14 cellular contexts compared by ENCODE assay signal in genomic region chr4:55609393-55609821, GRCh38. TPM values are rescaled to one million over a fixed set of nuclear protein-coding genes. Genes with fewer than 3 reads are reported as not detected.
DNase-seq lines count a peak whose midpoint lies in the region; ATAC-seq, FAIRE-seq and TF ChIP-seq lines count a peak whose summit lies in the region.
"Had no signal": no experiment of that assay in that cellular context is flagged by ENCODE, and none has a peak within 500 bp of the region (broad histone marks: within the 10 kb centered on the region; RNA-seq: fewer than 3 reads in every experiment).

No MANE protein-coding gene starts in this region.

- H4K20me1 ChIP-seq in K562 (replicated peaks; ENCODE audit: control insufficient read depth, insufficient read depth, low read length): no peaks in the 10 kb centered on the region

- BruUV-seq in K562 (replicated peaks; lab: Mats Ljungman, UMichigan): no TSS peak

- no peak for FAIRE-seq in K562 (lab: Jason Lieb, UNC)
- FAIRE-seq: G401.6 had no signal

- CTCF ChIA-PET in CD4-positive, alpha-beta memory T cell (lab: Charles Lee; ENCODE audit: partially characterized antibody): no interaction called here
- CTCF ChIA-PET in K562 (lab: Yijun Ruan, JAX; ENCODE audit: low intra/inter-chr PET ratio): no interaction called here

- no peak for ATAC-seq in K562
- no peak for ATAC-seq in GM19455 (IDR thresholded peaks at IDR 0.05; ENCODE audit: unreplicated experiment)
- ATAC-seq in HG03045 (IDR thresholded peaks at IDR 0.05; ENCODE audit: unreplicated experiment): no peak
- ATAC-seq: natural killer cell treated with Interleukin-12 subunit alpha and Interleukin-12 subunit beta and Interleukin-15 and Interleukin-18, amount 100 ng/mL, for 72 hours had no signal

- DNase-seq in CD4-positive, alpha-beta memory T cell: peak in 3 of 5 donors; percentile 6 to 11 (median 8)
- no peak for DNase-seq in K562 (ENCODE audit: extremely low read depth in 1 of 4, low spot score in 3 of 4)
- no peak for DNase-seq in nephron progenitor cell
- no peak for DNase-seq in SW480 (ENCODE audit: low spot score)
- no peak for DNase-seq in stimulated activated naive CD4-positive, alpha-beta T cell treated with Interleukin-2 at 50 U/mL for 16 hours (lab: John Stamatoyannopoulos, UW)
- DNase-seq: activated CD4-positive, alpha-beta T cell treated with anti-CD3 and anti-CD28 coated beads, Interleukin-2, amount 10 ng/mL, durations not matched to agents 24 days and 14 days; caudate nucleus; immature natural killer cell had no signal

- TF ChIP-seq RAD21 in Ishikawa (IDR thresholded peaks at IDR 0.05; ENCODE audit: low read depth) (no peak), K562 (CRISPR knock-in tag; conservative IDR thresholded peaks at IDR 0.05 in 1 of 2, IDR thresholded peaks at IDR 0.05 in 1 of 2) (no peak)

- no peaks in the 10 kb centered on the region for H3K36me3 ChIP-seq in CD4-positive, alpha-beta memory T cell (ENCODE audit: insufficient read depth, low read length)
- peaks cover 93% of the 10 kb centered on the region for H3K36me3 ChIP-seq in K562 (ENCODE audit: control insufficient read depth, insufficient read depth, low read length)

- TF ChIP-seq EP300 in Ishikawa (IDR thresholded peaks at IDR 0.05; ENCODE audit: borderline replicate concordance) (peak; percentile 47), K562 (IDR thresholded peaks at IDR 0.05; ENCODE audit: low read length) (no peak)

- peak overlapping the region in 7 of 8 donors; percentile 1 to 84 (median 35) for H3K4me3 Mint-ChIP-seq in CD4-positive, alpha-beta memory T cell
- H3K4me3 Mint-ChIP-seq in nephron progenitor cell: no peak overlapping the region
- H3K4me3 Mint-ChIP-seq: activated CD4-positive, alpha-beta T cell treated with anti-CD3 and anti-CD28 coated beads, Interleukin-2, amount 10 ng/mL, durations not matched to agents 24 days and 14 days; immature natural killer cell; natural killer cell treated with Interleukin-12 subunit alpha and Interleukin-12 subunit beta and Interleukin-15 and Interleukin-18, amount 100 ng/mL, for 72 hours had no signal

- H3K4me3 ChIP-seq in CD4-positive, alpha-beta memory T cell (ENCODE audit: low read length in 2 of 2): no peak overlapping the region
- H3K4me3 ChIP-seq in K562: no peak overlapping the region

- H3K4me2 ChIP-seq in K562 (ENCODE audit: insufficient read depth, low read length): no peak overlapping the region

- H3K9me1 ChIP-seq in K562 (ENCODE audit: control insufficient read depth, insufficient read depth, low read length): no peaks in the 10 kb centered on the region

- 87% methylated on average over 6 of the region's 6 CpGs for WGBS in K562 (ENCODE audit: insufficient coverage, low coverage, missing lambda C conversion rate)

- no peaks in the 10 kb centered on the region for H3K36me3 Mint-ChIP-seq in CD4-positive, alpha-beta memory T cell
- peaks cover 7% of the 10 kb centered on the region for H3K36me3 Mint-ChIP-seq in nephron progenitor cell (ENCODE audit: low read depth)
- H3K36me3 Mint-ChIP-seq: immature natural killer cell; natural killer cell treated with Interleukin-12 subunit alpha and Interleukin-12 subunit beta and Interleukin-15 and Interleukin-18, amount 100 ng/mL, for 72 hours had no signal

- intact Hi-C loops in CD4-positive, alpha-beta memory T cell (cut with micrococcal nuclease): no loop called here
- intact Hi-C loops in K562 (cut with micrococcal nuclease): no loop called here

- H3K27me3 ChIP-seq in CD4-positive, alpha-beta memory T cell (ENCODE audit: insufficient read depth, low read length): no peaks in the 10 kb centered on the region
- no peaks in the 10 kb centered on the region for H3K27me3 ChIP-seq in K562 (ENCODE audit: control insufficient read depth in 2 of 2, insufficient read depth in 2 of 2, low read length in 2 of 2)

- H2AFZ ChIP-seq in K562 (ENCODE audit: low read depth, low read length): no peak overlapping the region

- H3K9me3 ChIP-seq in CD4-positive, alpha-beta memory T cell (ENCODE audit: control insufficient read depth in 1 of 2, low read length in 2 of 2): no peaks in the 10 kb centered on the region
- no peaks in the 10 kb centered on the region for H3K9me3 ChIP-seq in K562 (replicated peaks; ENCODE audit: control insufficient read depth, insufficient read depth, low read depth, low read length)

- H3K27ac Mint-ChIP-seq in CD4-positive, alpha-beta memory T cell: peak overlapping the region in 4 of 7 donors; percentile 25 to 68 (median 46)
- peak overlapping the region; percentile 93 for H3K27ac Mint-ChIP-seq in nephron progenitor cell
- H3K27ac Mint-ChIP-seq: activated CD4-positive, alpha-beta T cell treated with anti-CD3 and anti-CD28 coated beads, Interleukin-2, amount 10 ng/mL, durations not matched to agents 24 days and 14 days; immature natural killer cell; natural killer cell treated with Interleukin-12 subunit alpha and Interleukin-12 subunit beta and Interleukin-15 and Interleukin-18, amount 100 ng/mL, for 72 hours had no signal

- peaks cover 64% of the 10 kb centered on the region for H3K79me2 ChIP-seq in K562 (ENCODE audit: control insufficient read depth, insufficient read depth, low read length)

- peaks cover 6% of the 10 kb centered on the region for H3K4me1 ChIP-seq in CD4-positive, alpha-beta memory T cell (ENCODE audit: insufficient read depth, low read length)
- no peaks in the 10 kb centered on the region; a peak in 2 of 5 replicates for H3K4me1 ChIP-seq in K562 (replicated peaks in 1 of 2; ENCODE audit: control insufficient read depth in 2 of 2, insufficient read depth in 2 of 2, low read length in 2 of 2)

- POLR2A ChIA-PET in CD4-positive, alpha-beta memory T cell (lab: Charles Lee; ENCODE audit: partially characterized antibody): interaction anchor here (0.6 kb wide), 1 partner anchor 163 kb away, joined by 5 read pairs; no protein-coding TSS in a partner anchor
- POLR2A ChIA-PET in K562 (lab: Yijun Ruan, JAX): interaction anchor here (1.0 kb wide), 1 partner anchor 13 kb away, joined by 3 read pairs; no protein-coding TSS in a partner anchor

- H3K9me3 Mint-ChIP-seq in CD4-positive, alpha-beta memory T cell: no peaks in the 10 kb centered on the region
- H3K9me3 Mint-ChIP-seq in nephron progenitor cell: no peaks in the 10 kb centered on the region
- H3K9me3 Mint-ChIP-seq: activated CD4-positive, alpha-beta T cell treated with anti-CD3 and anti-CD28 coated beads, Interleukin-2, amount 10 ng/mL, durations not matched to agents 24 days and 14 days; immature natural killer cell; natural killer cell treated with Interleukin-12 subunit alpha and Interleukin-12 subunit beta and Interleukin-15 and Interleukin-18, amount 100 ng/mL, for 72 hours had no signal

- peaks cover 0 to 5% of the 10 kb centered on the region in 2 donors for H3K27me3 Mint-ChIP-seq in CD4-positive, alpha-beta memory T cell
- H3K27me3 Mint-ChIP-seq in nephron progenitor cell (ENCODE audit: low read depth, poor library complexity): peaks cover 2% of the 10 kb centered on the region
- H3K27me3 Mint-ChIP-seq: activated CD4-positive, alpha-beta T cell treated with anti-CD3 and anti-CD28 coated beads, Interleukin-2, amount 10 ng/mL, durations not matched to agents 24 days and 14 days had no signal

- H3K27ac ChIP-seq in CD4-positive, alpha-beta memory T cell (ENCODE audit: low read depth, low read length): no peak overlapping the region
- H3K27ac ChIP-seq in K562 (ENCODE audit: extremely low read depth, low read depth, low read length): no peak overlapping the region

- TF ChIP-seq CTCF in K562 (IDR thresholded peaks at IDR 0.05 in 2 of 3, conservative IDR thresholded peaks at IDR 0.05 in 1 of 3; ENCODE audit: insufficient read depth in 2 of 3, low read depth in 1 of 3, low read length in 3 of 3) (no peak), nephron progenitor cell (IDR thresholded peaks at IDR 0.05) (no peak)

- in situ Hi-C loops in K562 (cut with MboI): loop anchor here (10.0 kb wide), 1 partner anchor 125 kb away; no protein-coding TSS in a partner anchor

- TF ChIP-seq POLR2A in K562 (conservative IDR thresholded peaks at IDR 0.05): 0 out of 2 replicates have a peak, but pooled peaks have one; percentile 20

- H3K4me1 Mint-ChIP-seq in CD4-positive, alpha-beta memory T cell: peaks cover 4 to 12% (median 8%) of the 10 kb centered on the region in 4 donors
- no peaks in the 10 kb centered on the region for H3K4me1 Mint-ChIP-seq in nephron progenitor cell
- H3K4me1 Mint-ChIP-seq: activated CD4-positive, alpha-beta T cell treated with anti-CD3 and anti-CD28 coated beads, Interleukin-2, amount 10 ng/mL, durations not matched to agents 24 days and 14 days had no signal

- H3K9ac ChIP-seq in K562 (ENCODE audit: insufficient read depth in 1 of 2, low read depth in 2 of 2, low read length in 2 of 2): no peak overlapping the region

RNA-seq across cellular contexts. Expression of gene PDCL2, which starts 17.4 kb away (rescaled TPM):
- total RNA-seq in CD4-positive, alpha-beta memory T cell: not detected
- polyA plus RNA-seq in CD4-positive, alpha-beta memory T cell: not detected
- total RNA-seq in K562 (2011; cell fraction: chromatin; rRNA removed; ENCODE audit: low replicate concordance): 2.7 TPM in 1 of 2 replicates, not detected in the other
- total RNA-seq in K562 (2011; cell fraction: nucleolus; rRNA removed): not detected in 2 replicates
- total RNA-seq in K562 (2011; cell fraction: nucleoplasm; rRNA removed): not detected in 2 replicates
- total RNA-seq in K562 (2014; rRNA removed) (0.37 and 2.0 TPM in 2 replicates), K562 (2014; rRNA removed; fragmentation: Illumina TruSeq; extraction: Trizol) (1.8 and 1.9 TPM in 2 replicates), K562 (2015; rRNA removed; fragmentation: Illumina TruSeq; extraction: Trizol) (1.5 and 2.5 TPM in 2 replicates), K562 (2021) (1.2 and 1.7 TPM in 2 replicates)
- polyA plus RNA-seq in K562 (2011; rRNA removed) (0.49 and 1.4 TPM in 2 replicates), K562 (2014; fragmentation: Illumina TruSeq; extraction: Trizol) (0.62 and 0.97 TPM in 2 replicates), K562 (2014; fragmentation: Nextera tagmentation; extraction: Ambion mirVana) (under 1 TPM; 0.62 to 0.87 TPM), K562 (2014; rRNA removed) (0.73 and 1.7 TPM in 2 replicates)
- 0.16 TPM in 1 of 2 replicates, not detected in the other for polyA plus RNA-seq in K562 (2011; cell fraction: cytosol; rRNA removed)
- polyA plus RNA-seq in K562 (2011; cell fraction: nucleus; rRNA removed): 0.37 and 0.70 TPM in 2 replicates
- 0.79 and 1.2 TPM in 2 replicates for polyA plus RNA-seq in K562 (2012)
- polyA minus RNA-seq in K562 (2011; rRNA and poly(A)+ RNA removed): 0.57 and 0.60 TPM in 2 replicates
- polyA minus RNA-seq in K562 (2011; cell fraction: cytosol; rRNA and poly(A)+ RNA removed): not detected in 2 replicates
- polyA minus RNA-seq in K562 (2011; cell fraction: nucleus; rRNA and poly(A)+ RNA removed): 0.67 and 1.00 TPM in 2 replicates
- total RNA-seq: activated CD4-positive, alpha-beta T cell treated with anti-CD3 and anti-CD28 coated beads, Interleukin-2, amount 10 ng/mL, durations not matched to agents 24 days and 14 days; natural killer cell treated with Interleukin-12 subunit alpha and Interleukin-12 subunit beta and Interleukin-15 and Interleukin-18, amount 100 ng/mL, for 72 hours had no signal
- polyA plus RNA-seq: BJ, immature natural killer cell had no signal

RNA-seq across cellular contexts. Expression of gene NMU, which starts 26.7 kb away (rescaled TPM):
- total RNA-seq in CD4-positive, alpha-beta memory T cell: not detected
- polyA plus RNA-seq in CD4-positive, alpha-beta memory T cell: 1 to 10 TPM in 1 of 2 donors, under 1 TPM in 1; 0.49 to 6.7 TPM
- total RNA-seq in K562 (2011; cell fraction: chromatin; rRNA removed; ENCODE audit: low replicate concordance): 223 and 382 TPM in 2 replicates
- 406 and 459 TPM in 2 replicates for total RNA-seq in K562 (2011; cell fraction: nucleolus; rRNA removed)
- total RNA-seq in K562 (2011; cell fraction: nucleoplasm; rRNA removed): 370 and 443 TPM in 2 replicates
- total RNA-seq in K562 (2014; rRNA removed) (729 and 858 TPM in 2 replicates), K562 (2014; rRNA removed; fragmentation: Illumina TruSeq; extraction: Trizol) (572 and 588 TPM in 2 replicates), K562 (2015; rRNA removed; fragmentation: Illumina TruSeq; extraction: Trizol) (669 and 688 TPM in 2 replicates), K562 (2021) (599 and 701 TPM in 2 replicates)
- polyA plus RNA-seq in K562 (2011; rRNA removed) (370 and 846 TPM in 2 replicates), K562 (2014; fragmentation: Illumina TruSeq; extraction: Trizol) (277 and 298 TPM in 2 replicates), K562 (2014; fragmentation: Nextera tagmentation; extraction: Ambion mirVana) (100 to 1,000 TPM in 1 of 2 experiments, 10 to 100 TPM in 1; 73.8 to 122 TPM), K562 (2014; rRNA removed) (651 and 703 TPM in 2 replicates)
- polyA plus RNA-seq in K562 (2011; cell fraction: cytosol; rRNA removed): 421 and 1,101 TPM in 2 replicates
- polyA plus RNA-seq in K562 (2011; cell fraction: nucleus; rRNA removed): 101 and 161 TPM in 2 replicates
- polyA plus RNA-seq in K562 (2012): 641 and 718 TPM in 2 replicates
- 154 and 306 TPM in 2 replicates for polyA minus RNA-seq in K562 (2011; rRNA and poly(A)+ RNA removed)
- polyA minus RNA-seq in K562 (2011; cell fraction: cytosol; rRNA and poly(A)+ RNA removed): 156 and 358 TPM in 2 replicates
- polyA minus RNA-seq in K562 (2011; cell fraction: nucleus; rRNA and poly(A)+ RNA removed): 48.4 and 107 TPM in 2 replicates
- total RNA-seq: activated CD4-positive, alpha-beta T cell treated with anti-CD3 and anti-CD28 coated beads, Interleukin-2, amount 10 ng/mL, durations not matched to agents 24 days and 14 days; natural killer cell treated with Interleukin-12 subunit alpha and Interleukin-12 subunit beta and Interleukin-15 and Interleukin-18, amount 100 ng/mL, for 72 hours had no signal
- polyA plus RNA-seq: BJ, immature natural killer cell had no signal

Comparison
In these comparisons a context has a peak if more than half of its experiments do, and no peak if none do; other contexts are left out.
1. DNase-seq: peak in CD4-positive, alpha-beta memory T cell (3 of 5); none in K562 (0 of 4), nephron progenitor cell (single experiment), SW480 (single experiment) and stimulated activated naive CD4-positive, alpha-beta T cell treated with Interleukin-2 at 50 U/mL for 16 hours (single experiment).
2. RNA of gene NMU, which starts 26.7 kb away (total RNA-seq): 223 to 858 TPM in K562; not detected in CD4-positive, alpha-beta memory T cell; every median in the first group is over 100 times any median in the second.